ENCODE assay signal across 1 cellular context in the genomic region with DNA sequence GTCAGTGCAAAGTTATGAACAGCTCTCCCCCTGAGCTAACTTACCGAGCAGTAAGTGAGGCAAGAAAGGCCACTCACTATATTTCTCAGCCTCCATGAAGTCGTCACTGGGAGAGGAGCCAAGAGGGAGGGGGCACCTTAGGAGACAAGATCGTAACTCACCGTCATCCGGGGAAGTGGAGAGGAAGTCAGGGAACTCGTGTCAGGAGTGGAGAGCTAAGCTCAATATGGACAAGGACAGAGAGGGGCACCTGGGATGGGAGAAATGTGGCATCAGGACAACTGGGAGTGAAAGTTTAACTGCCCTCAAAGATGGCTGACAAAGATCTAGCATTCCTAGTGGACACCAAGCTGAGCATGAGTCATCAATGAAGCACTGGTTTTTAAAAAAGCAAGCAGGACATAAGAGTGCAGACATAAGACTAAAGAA.
A peak's percentile ranks its signal among the peaks of the same experiment; 100 is the strongest.
TF ChIP-seq lines count a peak whose summit lies in the region.

No MANE protein-coding gene starts in this region.

TF ChIP-seq in HepG2, 621 proteins besides CTCF, POLR2A, EP300 and RAD21:
- TF ChIP-seq FOSL2 (CRISPR knock-in tag; IDR thresholded peaks at IDR 0.05) (peak; percentile 25; the same call in 1 of the 2 replicates), ZFP36L1 (CRISPR knock-in tag; IDR thresholded peaks at IDR 0.05) (no peak)
